Comparison of ENCODE assay signal across 8 cellular contexts in the genomic region with DNA sequence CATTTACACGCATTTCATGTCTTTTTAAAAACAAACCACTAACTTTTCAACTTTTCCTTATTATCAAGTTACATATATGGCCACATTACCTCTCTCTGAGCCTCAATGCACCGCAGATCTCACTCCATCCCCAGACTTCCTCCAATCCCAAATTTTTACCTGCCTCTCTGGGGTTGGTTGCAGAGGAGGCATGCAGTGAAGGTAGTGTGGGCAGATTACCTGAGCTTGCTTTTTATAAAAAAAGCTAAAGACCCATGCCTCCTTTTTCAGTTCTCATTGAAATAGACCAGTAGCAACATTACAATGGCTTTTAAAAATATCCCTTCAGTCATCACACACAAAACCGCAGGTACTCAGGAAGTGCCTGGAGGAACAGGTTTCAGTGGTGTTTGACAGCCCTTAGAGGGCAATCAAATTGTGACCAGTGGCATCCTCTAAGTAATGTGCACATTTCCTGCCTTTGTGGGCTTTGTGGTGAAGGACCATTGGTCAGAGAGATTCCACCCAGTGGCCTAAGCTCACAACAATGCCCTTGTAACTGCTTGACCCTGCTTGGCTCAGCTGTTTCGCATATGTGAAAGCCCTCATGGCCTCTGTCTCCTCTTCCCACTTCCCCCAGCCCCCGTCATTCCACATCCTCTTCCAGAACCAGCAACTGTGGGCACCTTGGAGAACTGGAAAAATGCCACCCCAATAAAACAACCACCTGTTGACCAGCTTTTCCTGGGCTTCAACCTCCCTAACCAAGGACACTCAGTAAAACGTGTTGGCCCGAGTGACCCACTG. TPM values are rescaled to one million over a fixed set of nuclear protein-coding genes. Genes with fewer than 3 reads are reported as not detected.
DNase-seq lines count a peak whose midpoint lies in the region; ATAC-seq and TF ChIP-seq lines count a peak whose summit lies in the region.

No MANE protein-coding gene starts in this region.

- H3K9me2 ChIP-seq in SK-N-SH = no peaks in the 10 kb centered on the region

- H3K9me3 ChIP-seq in SK-N-SH = no peaks in the 10 kb centered on the region

- H3K4me3 ChIP-seq in SK-N-SH (ENCODE audit: low read depth in 2 of 2, low read length in 1 of 2) (no peak overlapping the region), lower leg skin (ENCODE audit: low read depth, poor library complexity, severe bottlenecking) (no peak overlapping the region)

- intact Hi-C loops in lower leg skin (cut with DNase I; ENCODE audit: low total_unique reads) = no loop called here

- no peaks in the 10 kb centered on the region for H3F3A ChIP-seq in SK-N-SH (replicated peaks; ENCODE audit: insufficient read depth)

- H3K4me2 ChIP-seq in SK-N-SH = no peak overlapping the region

- POLR2A ChIA-PET in SK-N-SH (lab: Yijun Ruan, JAX) = no interaction called here

- no peak overlapping the region; the same call in 1 of the 2 replicates for H2AFZ ChIP-seq in SK-N-SH (ENCODE audit: low read depth)

- H3K4me1 ChIP-seq in SK-N-SH (ENCODE audit: control insufficient read depth in 1 of 2, insufficient read depth in 2 of 2, low read depth in 1 of 2, low read length in 1 of 2) = no peaks in the 10 kb centered on the region

- WGBS in SK-N-SH (ENCODE audit: low lambda C conversion rate) = 43% methylated on average over 7 of the region's 7 CpGs
- WGBS in lower leg skin, 2 donors = 60 to 78% methylated on average over 7 of the region's 7 CpGs

- peak; percentile 48 for DNase-seq in KBM-7
- peak; percentile 23 for DNase-seq in glomerular endothelial cell (ENCODE audit: extremely low read depth, low read depth, low spot score)
- DNase-seq in SK-N-SH = no peak
- no peak for DNase-seq in NCI-H2171 (lab: John Stamatoyannopoulos, UW)
- DNase-seq in lower leg skin (ENCODE audit: low spot score in 2 of 2) = no peak
- DNase-seq in amygdala (lab: John Stamatoyannopoulos, UW) = no peak

- TF ChIP-seq POLR2A in GM18505 (IDR thresholded peaks at IDR 0.05; ENCODE audit: borderline replicate concordance, extremely low read depth, insufficient read depth, insufficient read length) (no peak), lower leg skin (IDR thresholded peaks at IDR 0.05) (no peak)

- H3K27me3 ChIP-seq in SK-N-SH (ENCODE audit: insufficient read depth) = no peaks in the 10 kb centered on the region

- H3K79me2 ChIP-seq in SK-N-SH (ENCODE audit: insufficient read depth) = no peaks in the 10 kb centered on the region

- in situ Hi-C loops in KBM-7 (cut with MboI; ENCODE audit: low pct_unique_long_range_greater_than_20kb, low sequenced_read_pairs) = no loop called here

- TF ChIP-seq CTCF in SK-N-SH (IDR thresholded peaks at IDR 0.05) (no peak), lower leg skin (IDR thresholded peaks at IDR 0.05) (no peak)

- no peaks in the 10 kb centered on the region for H4K20me1 ChIP-seq in SK-N-SH (ENCODE audit: insufficient read depth)

- TF ChIP-seq RAD21 in SK-N-SH (IDR thresholded peaks at IDR 0.05; ENCODE audit: low read length) = no peak

- H3K27ac ChIP-seq in SK-N-SH (ENCODE audit: low read depth in 2 of 2, low read length in 1 of 2) = no peak overlapping the region

- CTCF ChIA-PET in SK-N-SH (lab: Yijun Ruan, JAX) = interaction anchor here (0.9 to 1.4 kb wide), 2 partner anchors 79 to 108 kb away, joined by 4 read pairs; no protein-coding TSS in a partner anchor

- ATAC-seq in GM18505 (IDR thresholded peaks at IDR 0.05; ENCODE audit: unreplicated experiment) = peak; percentile 85
- peak; percentile 93 for ATAC-seq in GM21786 (IDR thresholded peaks at IDR 0.05; ENCODE audit: unreplicated experiment)

- TF ChIP-seq EP300 in SK-N-SH (IDR thresholded peaks at IDR 0.05; ENCODE audit: borderline replicate concordance in 1 of 2, low read depth in 1 of 2, low read length in 1 of 2) = no peak

- H3K36me3 ChIP-seq in SK-N-SH (replicated peaks in 1 of 2; ENCODE audit: control insufficient read depth in 1 of 2, insufficient read depth in 2 of 2, low read length in 1 of 2) = no peaks in the 10 kb centered on the region

- no peak overlapping the region for H3K9ac ChIP-seq in SK-N-SH

TF ChIP-seq in SK-N-SH, 30 proteins besides CTCF, POLR2A, EP300 and RAD21:
- TF ChIP-seq YY1 (IDR thresholded peaks at IDR 0.05; ENCODE audit: low read depth) (no peak), TEAD4 (IDR thresholded peaks at IDR 0.05; ENCODE audit: borderline replicate concordance, insufficient read depth) (no peak), MEF2A (IDR thresholded peaks at IDR 0.05; ENCODE audit: borderline replicate concordance, low read depth) (no peak)
- TF ChIP-seq, protein P1, sequence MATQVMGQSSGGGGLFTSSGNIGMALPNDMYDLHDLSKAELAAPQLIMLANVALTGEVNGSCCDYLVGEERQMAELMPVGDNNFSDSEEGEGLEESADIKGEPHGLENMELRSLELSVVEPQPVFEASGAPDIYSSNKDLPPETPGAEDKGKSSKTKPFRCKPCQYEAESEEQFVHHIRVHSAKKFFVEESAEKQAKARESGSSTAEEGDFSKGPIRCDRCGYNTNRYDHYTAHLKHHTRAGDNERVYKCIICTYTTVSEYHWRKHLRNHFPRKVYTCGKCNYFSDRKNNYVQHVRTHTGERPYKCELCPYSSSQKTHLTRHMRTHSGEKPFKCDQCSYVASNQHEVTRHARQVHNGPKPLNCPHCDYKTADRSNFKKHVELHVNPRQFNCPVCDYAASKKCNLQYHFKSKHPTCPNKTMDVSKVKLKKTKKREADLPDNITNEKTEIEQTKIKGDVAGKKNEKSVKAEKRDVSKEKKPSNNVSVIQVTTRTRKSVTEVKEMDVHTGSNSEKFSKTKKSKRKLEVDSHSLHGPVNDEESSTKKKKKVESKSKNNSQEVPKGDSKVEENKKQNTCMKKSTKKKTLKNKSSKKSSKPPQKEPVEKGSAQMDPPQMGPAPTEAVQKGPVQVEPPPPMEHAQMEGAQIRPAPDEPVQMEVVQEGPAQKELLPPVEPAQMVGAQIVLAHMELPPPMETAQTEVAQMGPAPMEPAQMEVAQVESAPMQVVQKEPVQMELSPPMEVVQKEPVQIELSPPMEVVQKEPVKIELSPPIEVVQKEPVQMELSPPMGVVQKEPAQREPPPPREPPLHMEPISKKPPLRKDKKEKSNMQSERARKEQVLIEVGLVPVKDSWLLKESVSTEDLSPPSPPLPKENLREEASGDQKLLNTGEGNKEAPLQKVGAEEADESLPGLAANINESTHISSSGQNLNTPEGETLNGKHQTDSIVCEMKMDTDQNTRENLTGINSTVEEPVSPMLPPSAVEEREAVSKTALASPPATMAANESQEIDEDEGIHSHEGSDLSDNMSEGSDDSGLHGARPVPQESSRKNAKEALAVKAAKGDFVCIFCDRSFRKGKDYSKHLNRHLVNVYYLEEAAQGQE (IDR thresholded peaks at IDR 0.05; ENCODE audit: low read depth, low read length) = no peak
- TF ChIP-seq, protein P2, sequence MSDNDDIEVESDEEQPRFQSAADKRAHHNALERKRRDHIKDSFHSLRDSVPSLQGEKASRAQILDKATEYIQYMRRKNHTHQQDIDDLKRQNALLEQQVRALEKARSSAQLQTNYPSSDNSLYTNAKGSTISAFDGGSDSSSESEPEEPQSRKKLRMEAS (IDR thresholded peaks at IDR 0.05; ENCODE audit: low read depth) = no peak
TF ChIP-seq in SK-N-SH: peak in this region for 0.

RNA-seq across cellular contexts. Expression of a gene that starts 30.2 kb away (rescaled TPM):
- total RNA-seq in glomerular endothelial cell (not detected in 2 replicates), lower leg skin (not detected)
- polyA plus RNA-seq in SK-N-SH (2012; rRNA removed) = not detected in 2 replicates
- not detected in 2 replicates for polyA plus RNA-seq in SK-N-SH (2012; cell fraction: cytosol; rRNA removed)
- not detected in 2 replicates for polyA plus RNA-seq in SK-N-SH (2012; cell fraction: nucleus; rRNA removed)

Comparison
In these comparisons a context has a peak if more than half of its experiments do, and no peak if none do; other contexts are left out.
1. DNase-seq: peak in KBM-7 (single experiment) and glomerular endothelial cell (single experiment); none in SK-N-SH (single experiment), NCI-H2171 (single experiment), lower leg skin (0 of 2) and amygdala (0 of 56).